Comparison of ENCODE assay signal across 5 cellular contexts in genomic region chr14:73194306-73194705, GRCh38. TPM values are rescaled to one million over a fixed set of nuclear protein-coding genes. Genes with fewer than 3 reads are reported as not detected.
DNase-seq lines count a peak whose midpoint lies in the region; ATAC-seq and TF ChIP-seq lines count a peak whose summit lies in the region.
"Not testable (repeated sequence)": the region's sequence is repeated elsewhere in the genome, so short reads cannot be mapped to it uniquely, and the experiment has no call there.
"Had no signal": no experiment of that assay in that cellular context is flagged by ENCODE, and none has a peak within 500 bp of the region (broad histone marks: within the 10 kb centered on the region; RNA-seq: fewer than 3 reads in every experiment).

No MANE protein-coding gene starts in this region.

- not testable (repeated sequence) for ATAC-seq in T-helper 17 cell

- H3K36me3 Mint-ChIP-seq in T-helper 17 cell (ENCODE audit: low read depth) (peaks cover 11% of the 10 kb centered on the region), progenitor cell of endocrine pancreas (ENCODE audit: insufficient read depth) (peaks cover 30% of the 10 kb centered on the region)

- H3K4ac ChIP-seq in trophoblast cell (ENCODE audit: low read depth, low read length): not testable (repeated sequence)

- not testable (repeated sequence) for H3K4me1 ChIP-seq in trophoblast cell (ENCODE audit: control insufficient read depth in 1 of 2, insufficient read depth in 2 of 2, low read length in 2 of 2)

- not testable (repeated sequence) for H3K4me2 ChIP-seq in trophoblast cell (ENCODE audit: low read length)

- H4K12ac ChIP-seq in trophoblast cell (ENCODE audit: low read depth, low read length): not testable (repeated sequence)

- WGBS in trophoblast cell (ENCODE audit: extremely low coverage, insufficient coverage, insufficient read length): no CpG with 5 or more reads among the region's 8 CpGs

- not testable (repeated sequence) for H3K4me3 Mint-ChIP-seq in T-helper 17 cell; progenitor cell of endocrine pancreas (ENCODE audit: low read depth)

- not testable (repeated sequence) for H3K4me3 ChIP-seq in trophoblast cell (ENCODE audit: low read depth, low read length)

- not testable (repeated sequence) for H3K9me3 ChIP-seq in T-helper 17 cell (ENCODE audit: control insufficient read depth, low read length, poor library complexity, severe bottlenecking); trophoblast cell (ENCODE audit: insufficient read depth, low read depth, low read length)

- not testable (repeated sequence) for H4K91ac ChIP-seq in trophoblast cell (ENCODE audit: low read depth, low read length)

- not testable (repeated sequence) for H3K9ac ChIP-seq in trophoblast cell (ENCODE audit: low read length)

- H2BK120ac ChIP-seq in trophoblast cell (ENCODE audit: insufficient read depth, low read length, poor library complexity): not testable (repeated sequence)

- not testable (repeated sequence) for H2BK12ac ChIP-seq in trophoblast cell (ENCODE audit: low read length)

- H3K23ac ChIP-seq in trophoblast cell (ENCODE audit: low read length): not testable (repeated sequence)

- not testable (repeated sequence) for H2AK5ac ChIP-seq in trophoblast cell (ENCODE audit: low read length)

- H3K27me3 Mint-ChIP-seq in T-helper 17 cell, progenitor cell of endocrine pancreas: not testable (repeated sequence)

- not testable (repeated sequence) for H3K27ac ChIP-seq in trophoblast cell (ENCODE audit: low read depth, low read length)

- H3K27ac Mint-ChIP-seq in T-helper 17 cell (peak overlapping the region; percentile 21), progenitor cell of endocrine pancreas (peak overlapping the region; percentile 41)

- H2AFZ ChIP-seq in trophoblast cell (ENCODE audit: insufficient read depth, low read length, poor library complexity): not testable (repeated sequence)

- H3K79me2 ChIP-seq in trophoblast cell (ENCODE audit: control insufficient read depth, insufficient read depth, low read length, poor library complexity): not testable (repeated sequence)

- peaks cover 21 to 33% of the 10 kb centered on the region in 2 experiments for H3K36me3 ChIP-seq in trophoblast cell (ENCODE audit: control insufficient read depth in 1 of 2, insufficient read depth in 2 of 2, low read length in 2 of 2)

- H3K18ac ChIP-seq in trophoblast cell (ENCODE audit: low read length): not testable (repeated sequence)

- not testable (repeated sequence) for H2BK5ac ChIP-seq in trophoblast cell (ENCODE audit: low read depth, low read length, poor library complexity)

- not testable (repeated sequence) for H3K9me3 Mint-ChIP-seq in progenitor cell of endocrine pancreas (ENCODE audit: low read depth)

- H4K8ac ChIP-seq in trophoblast cell (ENCODE audit: low read depth, low read length): not testable (repeated sequence)

- H3K27me3 ChIP-seq in trophoblast cell (ENCODE audit: insufficient read depth, low read length): not testable (repeated sequence)

- H3K79me1 ChIP-seq in trophoblast cell (ENCODE audit: low read length): not testable (repeated sequence)

- H3K4me1 Mint-ChIP-seq in T-helper 17 cell; progenitor cell of endocrine pancreas (ENCODE audit: low read depth): not testable (repeated sequence)

- not testable (repeated sequence) for TF ChIP-seq CTCF in progenitor cell of endocrine pancreas (IDR thresholded peaks at IDR 0.05; ENCODE audit: unreplicated experiment)

- H3K14ac ChIP-seq in trophoblast cell (ENCODE audit: low read length): not testable (repeated sequence)

- not testable (repeated sequence) for DNase-seq in T-helper 17 cell; progenitor cell of endocrine pancreas (ENCODE audit: low spot score, unreplicated experiment)
- DNase-seq in trophoblast cell: peak; percentile 58 to 78

RNA-seq across cellular contexts. Expression of gene PAPLN, which starts 43.0 kb away (rescaled TPM):
- total RNA-seq in T-helper 17 cell (not detected), progenitor cell of endocrine pancreas (2.0 and 2.7 TPM in 2 replicates)
- polyA plus RNA-seq in trophoblast cell (2013): 0.25 and 0.26 TPM in 2 replicates
- total RNA-seq: CD4-positive, CD25-positive, alpha-beta regulatory T cell; CD8-positive, alpha-beta T cell had no signal

RNA-seq across cellular contexts. Expression of gene PSEN1, which starts 58.0 kb away (rescaled TPM):
- total RNA-seq in T-helper 17 cell: 10 to 100 TPM; 31.6 to 32.1 TPM
- 49.1 and 51.7 TPM in 2 replicates for polyA plus RNA-seq in trophoblast cell (2013)
- total RNA-seq in progenitor cell of endocrine pancreas: 61.7 and 62.8 TPM in 2 replicates
